ENCODE assay signal across 1 cellular context in genomic region chr17:74768069-74768762, GRCh38.
TF ChIP-seq lines count a peak whose summit lies in the region.

No MANE protein-coding gene starts in this region.

TF ChIP-seq in endothelial cell of umbilical vein, 7 proteins besides CTCF, POLR2A, EP300 and RAD21:
- TF ChIP-seq POLR2AphosphoS5 (IDR thresholded peaks at IDR 0.05; ENCODE audit: insufficient read depth, low read depth, low read length) (peak; percentile 12), GATA2 (IDR thresholded peaks at IDR 0.05; ENCODE audit: insufficient read depth, insufficient read length, low read depth, low read length) (no peak)
